ENCODE assay signal across 8 cellular contexts in the genomic region with DNA sequence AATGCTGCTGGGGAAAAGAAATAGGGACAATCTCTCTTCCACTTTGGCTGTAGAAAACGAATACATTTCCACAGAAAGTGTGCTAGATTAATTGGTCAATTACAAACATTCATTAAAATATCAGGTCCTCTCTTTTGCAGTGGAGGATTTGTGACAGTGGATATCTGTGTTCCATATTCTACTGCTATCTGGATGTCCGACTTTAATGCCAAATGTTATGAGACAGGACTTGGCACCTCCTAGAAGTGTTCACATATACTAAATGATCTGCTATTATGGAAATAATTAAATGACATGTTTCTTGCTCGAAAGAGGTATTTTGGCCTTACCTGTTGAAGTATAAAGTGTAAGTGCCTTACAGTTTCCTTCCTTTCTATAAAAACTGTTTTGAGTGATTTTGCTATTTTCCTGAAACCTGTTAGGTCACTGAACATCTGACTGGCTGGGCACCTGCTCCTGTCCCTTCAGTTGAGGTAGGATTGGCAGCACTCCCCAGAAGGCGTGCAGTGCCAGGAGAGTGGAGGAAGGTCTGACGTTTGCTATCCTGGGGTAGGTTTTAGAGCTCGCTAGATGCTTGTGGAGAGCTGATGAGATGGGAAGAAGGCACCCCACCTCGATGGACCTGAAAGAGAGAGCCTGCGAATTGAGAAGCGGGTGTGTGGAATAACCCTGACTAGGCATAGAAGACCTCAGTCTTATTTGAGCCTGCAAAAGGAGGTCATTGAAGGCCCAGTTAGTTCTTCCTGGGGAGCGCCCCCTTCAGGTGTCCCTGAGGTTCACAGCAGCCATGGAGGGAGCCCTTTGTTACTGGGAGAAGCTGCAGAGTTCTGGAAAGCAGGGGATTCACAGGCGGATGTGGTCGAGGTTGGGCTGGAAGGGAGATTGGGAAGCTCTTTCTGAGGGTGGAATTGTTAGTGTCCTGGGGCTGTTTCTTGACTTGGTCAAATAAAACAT.
A peak's percentile ranks its signal among the peaks of the same experiment; 100 is the strongest.
DNase-seq lines count a peak whose midpoint lies in the region; ATAC-seq lines count a peak whose summit lies in the region.

No MANE protein-coding gene starts in this region.

- H3K36me3 Mint-ChIP-seq in central memory CD8-positive, alpha-beta T cell (ENCODE audit: insufficient read depth): peaks cover 29% of the 10 kb centered on the region

- H2AK5ac ChIP-seq in mesendoderm (ENCODE audit: low read length): no peak overlapping the region

- H3K27ac ChIP-seq in mesendoderm (ENCODE audit: low read depth, low read length): peak overlapping the region; percentile 99

- peaks cover 67% of the 10 kb centered on the region for H3K4me1 Mint-ChIP-seq in central memory CD8-positive, alpha-beta T cell

- no peaks in the 10 kb centered on the region for H3K9me3 Mint-ChIP-seq in central memory CD8-positive, alpha-beta T cell

- no peak overlapping the region for H2BK15ac ChIP-seq in mesendoderm (replicated peaks; ENCODE audit: low read depth)

- no peaks in the 10 kb centered on the region for H3K9me3 ChIP-seq in MG63

- H3K4me2 ChIP-seq in mesendoderm (ENCODE audit: low read length): peak overlapping the region; percentile 58

- no peak overlapping the region for H2BK120ac ChIP-seq in mesendoderm (ENCODE audit: low read depth, low read length)

- peaks cover 23% of the 10 kb centered on the region for H3K36me3 ChIP-seq in MG63
- H3K36me3 ChIP-seq in mesendoderm (ENCODE audit: control insufficient read depth, insufficient read depth, low read length): peaks cover 2% of the 10 kb centered on the region

- H3K79me1 ChIP-seq in mesendoderm (ENCODE audit: low read length): peaks cover 14% of the 10 kb centered on the region

- DNase-seq in Daoy (ENCODE audit: low read depth) (peak; percentile 16), MG63 (no peak), mesendoderm (peak; percentile 57), NK-92 (lab: John Stamatoyannopoulos, UW; ENCODE audit: unreplicated experiment) (no peak), medulla oblongata (ENCODE audit: extremely low spot score) (no peak), H4 (ENCODE audit: low spot score) (no peak)
- no peak for DNase-seq in central memory CD8-positive, alpha-beta T cell (ENCODE audit: low spot score in 2 of 2)
- DNase-seq in effector CD4-positive, alpha-beta T cell: no peak

- H3K4me3 Mint-ChIP-seq in central memory CD8-positive, alpha-beta T cell: peak overlapping the region; percentile 99

- no peak overlapping the region for H2BK5ac ChIP-seq in mesendoderm (ENCODE audit: low read length)

- peak overlapping the region; percentile 94 for H3K56ac ChIP-seq in mesendoderm (ENCODE audit: low read length)

- no peak overlapping the region for H3K23ac ChIP-seq in mesendoderm (ENCODE audit: low read length)

- no peak overlapping the region for H4K5ac ChIP-seq in mesendoderm (ENCODE audit: low read length)

- H3K4me3 ChIP-seq in MG63 (peak overlapping the region; percentile 87), mesendoderm (ENCODE audit: low read length) (peak overlapping the region; percentile 92)

- peak overlapping the region; percentile 95 for H3K9ac ChIP-seq in mesendoderm (ENCODE audit: low read length)

- H3K4me1 ChIP-seq in mesendoderm (ENCODE audit: control insufficient read depth, low read depth, low read length): peaks cover 2% of the 10 kb centered on the region

- peaks cover 15% of the 10 kb centered on the region for H3K79me2 ChIP-seq in mesendoderm (ENCODE audit: control insufficient read depth, insufficient read depth, low read length)

- no peak for ATAC-seq in central memory CD8-positive, alpha-beta T cell (replicated peaks; ENCODE audit: extremely low read depth, poor library complexity, severe bottlenecking)

- no peak overlapping the region for H4K8ac ChIP-seq in mesendoderm (ENCODE audit: low read depth, low read length)

- no peaks in the 10 kb centered on the region for H3K27me3 Mint-ChIP-seq in central memory CD8-positive, alpha-beta T cell

- H3K18ac ChIP-seq in mesendoderm (ENCODE audit: low read length): peak overlapping the region; percentile 98

- peak overlapping the region; percentile 88 for H3K27ac Mint-ChIP-seq in central memory CD8-positive, alpha-beta T cell (ENCODE audit: low read depth)

- no peak overlapping the region for H3K4ac ChIP-seq in mesendoderm (ENCODE audit: low read depth, low read length)

- no peaks in the 10 kb centered on the region for H3K27me3 ChIP-seq in MG63
- no peaks in the 10 kb centered on the region for H3K27me3 ChIP-seq in mesendoderm (ENCODE audit: insufficient read depth, low read length, poor library complexity)

- no CpG with 5 or more reads among the region's 12 CpGs for WGBS in mesendoderm (ENCODE audit: extremely low coverage, insufficient coverage, low lambda C conversion rate)

Comparison
In these comparisons a context has a peak if more than half of its experiments do, and no peak if none do; other contexts are left out.
1. DNase-seq: peak in Daoy (single experiment) and mesendoderm (single experiment); none in MG63 (single experiment), central memory CD8-positive, alpha-beta T cell (0 of 2), NK-92 (single experiment), medulla oblongata (single experiment), effector CD4-positive, alpha-beta T cell (single experiment) and H4 (single experiment).